8 cellular contexts compared by ENCODE assay signal in genomic region chr11:75558939-75559843, GRCh38. TPM values are rescaled to one million over a fixed set of nuclear protein-coding genes. Genes with fewer than 3 reads are reported as not detected.
DNase-seq lines count a peak whose midpoint lies in the region; ATAC-seq, FAIRE-seq and TF ChIP-seq lines count a peak whose summit lies in the region.

No MANE protein-coding gene starts in this region.

- DNase-seq in ascending aorta (ENCODE audit: low spot score in 2 of 2) = peak in 1 of 2 donors; percentile 82
- DNase-seq in right cardiac atrium = peak; percentile 74 to 86 (median 80)
- DNase-seq in small intestine = no peak
- no peak for DNase-seq in hippocampal formation (lab: John Stamatoyannopoulos, UW)
- DNase-seq in T-helper 17 cell = no peak
- no peak for DNase-seq in GDM1 (lab: John Stamatoyannopoulos, UW)
- DNase-seq in activated CD8-positive, alpha-beta memory T cell treated with anti-CD3 and anti-CD28 coated beads for 24 hours = no peak

- H3K4me1 Mint-ChIP-seq in T-helper 17 cell = peaks cover 21% of the 10 kb centered on the region

- FAIRE-seq in G401.6 (lab: Jason Lieb, UNC) (peak; percentile 91), small intestine (lab: Jason Lieb, UNC) (no peak)

- H3K27me3 ChIP-seq in ascending aorta (no peaks in the 10 kb centered on the region), right cardiac atrium (ENCODE audit: control insufficient read depth, insufficient read depth) (no peaks in the 10 kb centered on the region), small intestine (ENCODE audit: control insufficient read depth in 2 of 2, insufficient read depth in 2 of 2, low read length in 2 of 2) (no peaks in the 10 kb centered on the region)

- intact Hi-C loops in ascending aorta (cut with DNase I) (loop anchor here (10.0 kb wide), 1 partner anchor 676 kb away; no protein-coding TSS in a partner anchor), right cardiac atrium (cut with DNase I) (no loop called here)

- H3K36me3 ChIP-seq in ascending aorta (no peaks in the 10 kb centered on the region), small intestine (ENCODE audit: control insufficient read depth in 2 of 2, insufficient read depth in 2 of 2, low read length in 2 of 2) (no peaks in the 10 kb centered on the region)

- ATAC-seq in right cardiac atrium (peak; percentile 22 to 28), T-helper 17 cell (no peak)

- H3K27ac ChIP-seq in ascending aorta (peak overlapping the region; percentile 99 to 100), right cardiac atrium (ENCODE audit: low read length) (peak overlapping the region; percentile 79), small intestine (ENCODE audit: low read depth in 1 of 2, low read length in 1 of 2) (peak overlapping the region; percentile 13 to 88)

- H3K4me1 ChIP-seq in ascending aorta (peaks cover 31 to 55% of the 10 kb centered on the region in 2 donors), right cardiac atrium (ENCODE audit: control insufficient read depth, insufficient read depth, low read length) (peaks cover 18% of the 10 kb centered on the region), small intestine (ENCODE audit: control insufficient read depth in 2 of 2, insufficient read depth in 1 of 2, low read depth in 1 of 2, low read length in 1 of 2) (peaks cover 0 to 5% of the 10 kb centered on the region in 2 donors)

- H3K36me3 Mint-ChIP-seq in T-helper 17 cell (ENCODE audit: low read depth) = no peaks in the 10 kb centered on the region

- H3K4me3 Mint-ChIP-seq in T-helper 17 cell = no peak overlapping the region

- WGBS in right cardiac atrium = 11% methylated on average over 8 of the region's 8 CpGs
- 28 to 33% (median 30%) methylated on average over 8 of the region's 8 CpGs for WGBS in small intestine, 3 donors

- H3K4me3 ChIP-seq in ascending aorta (peak overlapping the region; percentile 25 to 46), right cardiac atrium (ENCODE audit: low read length) (no peak overlapping the region), small intestine (ENCODE audit: low read depth in 1 of 2, low read length in 2 of 2) (no peak overlapping the region)

- H3K9me3 ChIP-seq in ascending aorta = no peaks in the 10 kb centered on the region
- no peaks in the 10 kb centered on the region for H3K9me3 ChIP-seq in right cardiac atrium (ENCODE audit: control insufficient read depth, low read length)
- no peaks in the 10 kb centered on the region for H3K9me3 ChIP-seq in small intestine (ENCODE audit: control insufficient read depth, low read depth)
- no peaks in the 10 kb centered on the region for H3K9me3 ChIP-seq in T-helper 17 cell (ENCODE audit: control insufficient read depth, low read length, poor library complexity, severe bottlenecking)

- peaks cover 13% of the 10 kb centered on the region for H3K27me3 Mint-ChIP-seq in T-helper 17 cell

- H3K27ac Mint-ChIP-seq in T-helper 17 cell = no peak overlapping the region

- TF ChIP-seq CTCF in ascending aorta (IDR thresholded peaks at IDR 0.05) = no peak

RNA-seq across cellular contexts. Expression of gene SERPINH1, which starts 2.9 kb away (rescaled TPM):
- 1,290 TPM for total RNA-seq in ascending aorta
- total RNA-seq in right cardiac atrium = 100 to 1,000 TPM in 1 of 4 donors, 10 to 100 TPM in 3; 50.5 to 109 (median 72.7) TPM
- 53.2 TPM for polyA plus RNA-seq in right cardiac atrium
- polyA plus RNA-seq in small intestine = 10 to 100 TPM in 1 of 3 donors, 1 to 10 TPM in 2; 8.1 to 58.5 (median 8.6) TPM
- total RNA-seq in T-helper 17 cell = 1 to 10 TPM; 3.5 to 3.6 TPM

RNA-seq across cellular contexts. Expression of gene GDPD5, which starts 33.5 kb away (rescaled TPM):
- 64.6 TPM for total RNA-seq in ascending aorta
- total RNA-seq in right cardiac atrium = 1 to 10 TPM; 5.3 to 8.2 (median 6.8) TPM
- polyA plus RNA-seq in right cardiac atrium = 8.5 TPM
- 1 to 10 TPM; 1.1 to 9.2 (median 3.0) TPM for polyA plus RNA-seq in small intestine
- 100 to 1,000 TPM in 1 of 2 donors, 10 to 100 TPM in 1; 77.3 to 108 TPM for total RNA-seq in T-helper 17 cell

Comparison
In these comparisons a context has a peak if more than half of its experiments do, and no peak if none do; other contexts are left out.
1. DNase-seq: peak in right cardiac atrium (3 of 3); none in small intestine (single experiment), hippocampal formation (0 of 2), T-helper 17 cell (0 of 3), GDM1 (single experiment) and activated CD8-positive, alpha-beta memory T cell treated with anti-CD3 and anti-CD28 coated beads for 24 hours (single experiment).
2. H3K4me3 ChIP-seq: peak in ascending aorta (2 of 2); none in right cardiac atrium (single experiment) and small intestine (0 of 2).
3. RNA of gene SERPINH1, which starts 2.9 kb away (total RNA-seq): 1,290 TPM in ascending aorta (single experiment); 50.5 to 109 TPM in right cardiac atrium and 3.5 to 3.6 TPM in T-helper 17 cell; every median in the first group is over 10 times any median in the second.
4. Peak in every context shown above with its lines, with median percentiles within 50 percentile points of each other: H3K27ac ChIP-seq.